8 cellular contexts compared by ENCODE assay signal in the genomic region with DNA sequence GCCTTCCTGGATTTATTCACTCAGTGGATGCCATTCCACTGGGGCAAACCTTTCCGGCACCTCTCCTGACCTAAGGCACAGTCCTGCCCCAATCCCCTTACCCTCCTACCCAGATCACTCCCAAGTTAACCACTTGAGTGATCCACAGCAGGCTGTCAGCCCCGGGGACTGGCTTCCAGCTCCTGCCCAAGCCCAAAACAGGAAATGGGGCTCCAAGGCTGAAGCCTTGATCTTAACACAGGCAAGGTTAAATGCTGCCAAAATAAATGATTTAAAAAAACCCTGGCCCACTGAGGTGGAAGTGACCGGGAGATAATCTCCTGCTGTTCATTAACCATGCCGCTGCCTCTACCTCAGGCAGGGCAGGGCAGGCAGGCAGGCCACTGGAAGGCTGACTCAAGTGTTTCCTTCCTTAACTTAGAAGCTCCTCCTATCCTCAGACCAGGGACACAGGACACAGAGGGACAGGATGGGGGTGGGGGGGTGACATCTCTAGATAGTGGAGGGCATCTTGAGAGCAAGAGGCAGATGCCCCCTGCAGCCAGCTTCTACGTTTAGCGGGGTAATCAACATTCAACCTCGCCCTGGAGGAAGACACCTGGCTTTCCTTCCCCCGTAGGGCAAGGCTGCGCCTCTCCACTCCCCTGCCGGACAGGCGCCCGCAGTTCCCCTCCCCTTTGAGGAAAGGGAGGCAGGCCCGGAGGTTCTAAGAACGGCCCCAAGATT. TPM values are rescaled to one million over a fixed set of nuclear protein-coding genes. Genes with fewer than 3 reads are reported as not detected.
A peak's percentile ranks its signal among the peaks of the same experiment; 100 is the strongest.
DNase-seq lines count a peak whose midpoint lies in the region; ATAC-seq and TF ChIP-seq lines count a peak whose summit lies in the region.

No MANE protein-coding gene starts in this region.

- H3K79me2 ChIP-seq in GM23248 (ENCODE audit: insufficient read depth) = peaks cover 60% of the 10 kb centered on the region

- H3K9me3 ChIP-seq in GM23248 (ENCODE audit: low read depth) = no peaks in the 10 kb centered on the region
- no peaks in the 10 kb centered on the region for H3K9me3 ChIP-seq in body of pancreas
- H3K9me3 ChIP-seq in spleen = no peaks in the 10 kb centered on the region

- DNase-seq in GM23248 (peak; percentile 76), NOMO-1 treated with DMSO at 0.1 percent for 48 hours (lab: John Stamatoyannopoulos, UW; ENCODE audit: unreplicated experiment) (peak; percentile 9), body of pancreas (peak; percentile 37 to 64 (median 56)), iris pigment epithelial cell (ENCODE audit: low read depth) (peak; percentile 51), spleen (peak; percentile 83), MV-4-11 (lab: John Stamatoyannopoulos, UW) (no peak), cortex of kidney (lab: John Stamatoyannopoulos, UW) (no peak), DMS153 treated with DMSO at 0.1 percent for 48 hours (lab: John Stamatoyannopoulos, UW; ENCODE audit: unreplicated experiment) (no peak)

- H3K27ac ChIP-seq in GM23248 (peak overlapping the region; percentile 94), body of pancreas (peak overlapping the region; percentile 8 to 92 (median 90)), spleen (peak overlapping the region; percentile 67 to 90 (median 86))

- H3K36me3 ChIP-seq in GM23248 (ENCODE audit: low read depth) = no peaks in the 10 kb centered on the region
- no peaks in the 10 kb centered on the region for H3K36me3 ChIP-seq in body of pancreas (replicated peaks in 1 of 2; ENCODE audit: insufficient read depth in 1 of 2, low read depth in 2 of 2)
- no peaks in the 10 kb centered on the region for H3K36me3 ChIP-seq in spleen

- peak overlapping the region; percentile 96 for H3K4me2 ChIP-seq in GM23248 (ENCODE audit: unreplicated experiment)

- H4K20me1 ChIP-seq in GM23248 (ENCODE audit: insufficient read depth) = peaks cover 7% of the 10 kb centered on the region

- TF ChIP-seq POLR2A in body of pancreas (IDR thresholded peaks at IDR 0.05) (peak in 2 of 3 donors; percentile 47 to 48), spleen (IDR thresholded peaks at IDR 0.05) (no peak)

- H3K4me1 ChIP-seq in GM23248 (ENCODE audit: insufficient read depth) = peaks cover 42% of the 10 kb centered on the region
- H3K4me1 ChIP-seq in body of pancreas = peaks cover 41% of the 10 kb centered on the region
- H3K4me1 ChIP-seq in spleen = peaks cover 3 to 69% (median 42%) of the 10 kb centered on the region in 6 donors

- in situ Hi-C loops in GM23248 (cut with MboI) = no loop called here

- peaks cover 37% of the 10 kb centered on the region for H3F3A ChIP-seq in GM23248 (ENCODE audit: insufficient read depth)

- ATAC-seq in body of pancreas = peak; percentile 23

- peak overlapping the region; percentile 72 for H2AFZ ChIP-seq in GM23248

- H3K27me3 ChIP-seq in GM23248 (replicated peaks; ENCODE audit: insufficient read depth) (no peaks in the 10 kb centered on the region), body of pancreas (no peaks in the 10 kb centered on the region), spleen (replicated peaks in 1 of 7) (peaks cover 0 to 32% (median 0%) of the 10 kb centered on the region in 7 donors)

- peak in 1 of 7 experiments; percentile 0 for TF ChIP-seq CTCF in body of pancreas (IDR thresholded peaks at IDR 0.05)
- no peak for TF ChIP-seq CTCF in spleen (IDR thresholded peaks at IDR 0.05 in 8 of 11, conservative IDR thresholded peaks at IDR 0.05 in 3 of 11)

- intact Hi-C loops in body of pancreas (cut with DNase I) (no loop called here), spleen (cut with DNase I; ENCODE audit: low total_unique reads) (no loop called here)

- WGBS in GM23248 (ENCODE audit: low coverage in 1 of 2, low lambda C conversion rate in 2 of 2, missing lambda C conversion rate in 2 of 2), 2 experiments = 4 to 7% methylated on average over 14 of the region's 14 CpGs
- 3 to 9% methylated on average over 11 to 14 of the region's 14 CpGs for WGBS in body of pancreas, 2 donors
- 14 to 18% (median 15%) methylated on average over 12 to 14 of the region's 14 CpGs for WGBS in spleen, 5 donors

- H3K4me3 ChIP-seq in GM23248 (peak overlapping the region; percentile 93), body of pancreas (peak overlapping the region in 1 of 2 donors; percentile 24), spleen (peak overlapping the region; percentile 62 to 96 (median 75))

- peak overlapping the region; percentile 99 for H3K9ac ChIP-seq in GM23248

- H3K9me2 ChIP-seq in GM23248 (ENCODE audit: insufficient read depth) = no peaks in the 10 kb centered on the region

RNA-seq across cellular contexts. Expression of a gene that starts 1.3 kb away (rescaled TPM):
- total RNA-seq in GM23248 (2014; rRNA removed; shearing (Covaris generic)) = 71.9 and 76.6 TPM in 2 replicates
- polyA plus RNA-seq in GM23248 (2016; fragmentation: Nextera tagmentation; extraction: Ambion mirVana) (34.4 and 35.0 TPM in 2 replicates), spleen (10 to 100 TPM in 2 of 3 donors, 1 to 10 TPM in 1; 9.5 to 42.9 (median 14.2) TPM)
- total RNA-seq in body of pancreas (10 to 100 TPM; 19.2 to 39.6 TPM), spleen (100 to 1,000 TPM in 4 of 7 donors, 10 to 100 TPM in 3; 43.2 to 127 (median 101) TPM)

RNA-seq across cellular contexts. Expression of a gene that starts 40.0 kb away (rescaled TPM):
- 16.4 and 17.1 TPM in 2 replicates for total RNA-seq in GM23248 (2014; rRNA removed; shearing (Covaris generic))
- polyA plus RNA-seq in GM23248 (2016; fragmentation: Nextera tagmentation; extraction: Ambion mirVana) = 7.3 and 10.0 TPM in 2 replicates
- 1 to 10 TPM; 4.3 to 5.4 TPM for total RNA-seq in body of pancreas
- total RNA-seq in spleen = 10 to 100 TPM; 18.8 to 41.4 (median 29.0) TPM
- 1 to 10 TPM; 2.6 to 9.0 (median 5.4) TPM for polyA plus RNA-seq in spleen

Comparison
In these comparisons a context has a peak if more than half of its experiments do, and no peak if none do; other contexts are left out.
1. DNase-seq: peak in GM23248 (single experiment), NOMO-1 treated with DMSO at 0.1 percent for 48 hours (single experiment), body of pancreas (4 of 4), iris pigment epithelial cell (single experiment) and spleen (single experiment); none in MV-4-11 (single experiment), cortex of kidney (single experiment) and DMS153 treated with DMSO at 0.1 percent for 48 hours (single experiment).
2. POLR2A ChIP-seq: peak in body of pancreas (2 of 3); none in spleen (0 of 3).
3. Peak in every context shown above with its lines, with median percentiles within 50 percentile points of each other: H3K27ac ChIP-seq.